8 cellular contexts compared by ENCODE assay signal in the genomic region with DNA sequence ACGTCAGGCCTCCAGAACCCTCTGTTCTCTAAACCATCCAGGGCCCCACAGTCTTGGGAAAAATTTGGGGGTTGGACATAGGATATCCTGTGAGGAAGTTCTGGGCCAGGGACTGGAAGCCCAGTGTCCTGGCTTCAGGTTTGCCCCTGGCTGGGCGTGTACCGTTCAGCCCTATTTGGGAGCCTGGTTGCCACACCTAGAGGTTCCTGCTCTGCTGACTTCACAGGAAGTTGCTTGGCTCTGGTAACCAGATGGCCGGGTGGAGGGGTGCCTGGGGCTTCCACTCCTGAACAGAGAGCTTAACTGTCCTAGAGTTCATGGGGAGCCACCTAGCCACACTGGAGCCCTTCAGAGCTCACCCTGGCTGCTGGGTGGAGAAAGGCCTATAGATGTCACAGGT. TPM values are rescaled to one million over a fixed set of nuclear protein-coding genes. Genes with fewer than 3 reads are reported as not detected.
DNase-seq lines count a peak whose midpoint lies in the region; ATAC-seq and TF ChIP-seq lines count a peak whose summit lies in the region.

No MANE protein-coding gene starts in this region.

- peak; percentile 27 for ATAC-seq in left colon

- H3K4me3 ChIP-seq in HUES48 (ENCODE audit: low read depth, low read length): peak overlapping the region; percentile 72
- H3K4me3 ChIP-seq in adrenal gland: peak overlapping the region in 1 of 4 donors; percentile 70
- H3K4me3 ChIP-seq in tibial artery: peak overlapping the region; percentile 88 to 89

- WGBS in adrenal gland, 4 donors: 30 to 51% (median 47%) methylated on average over 3 to 4 of the region's 4 CpGs; no CpG with 5 or more reads in 1 of the 4 donors

- DNase-seq in A172 (ENCODE audit: low spot score) (peak; percentile 28), adrenal gland (no peak), left colon (peak; percentile 47 to 55), tibial artery (no peak), mucosa of gallbladder (ENCODE audit: low spot score) (no peak), ecto neural progenitor cell (ENCODE audit: low spot score) (no peak), DMS79 (lab: John Stamatoyannopoulos, UW) (no peak)

- no peak for TF ChIP-seq POLR2A in adrenal gland (IDR thresholded peaks at IDR 0.05)

- no peaks in the 10 kb centered on the region for H3K27me3 ChIP-seq in HUES48 (ENCODE audit: control insufficient read depth, insufficient read depth, low read length)
- peaks cover 4% of the 10 kb centered on the region for H3K27me3 ChIP-seq in adrenal gland
- no peaks in the 10 kb centered on the region for H3K27me3 ChIP-seq in tibial artery

- H3K9me3 ChIP-seq in HUES48 (ENCODE audit: control insufficient read depth, insufficient read depth, low read length) (peaks cover 30% of the 10 kb centered on the region), adrenal gland (replicated peaks in 1 of 3) (no peaks in the 10 kb centered on the region), tibial artery (no peaks in the 10 kb centered on the region)

- intact Hi-C loops in adrenal gland (cut with DNase I) (no loop called here), left colon (cut with DNase I, micrococcal nuclease) (no loop called here), tibial artery (cut with DNase I; ENCODE audit: low total_unique reads) (no loop called here)

- H3K4me1 ChIP-seq in HUES48 (ENCODE audit: control insufficient read depth, insufficient read depth, low read length) (no peaks in the 10 kb centered on the region), adrenal gland (replicated peaks in 1 of 2) (peaks cover 0 to 4% of the 10 kb centered on the region in 2 donors), tibial artery (peaks cover 0 to 26% (median 5%) of the 10 kb centered on the region in 4 donors)

- H3K27ac ChIP-seq in HUES48 (ENCODE audit: low read depth, low read length): no peak overlapping the region
- peak overlapping the region in 4 of 5 donors; percentile 83 to 95 (median 88) for H3K27ac ChIP-seq in adrenal gland
- H3K27ac ChIP-seq in tibial artery: peak overlapping the region; percentile 95 to 96

- TF ChIP-seq CTCF in adrenal gland (IDR thresholded peaks at IDR 0.05): no peak
- TF ChIP-seq CTCF in tibial artery (IDR thresholded peaks at IDR 0.05): no peak

- H3K9ac ChIP-seq in HUES48 (ENCODE audit: low read depth, low read length): no peak overlapping the region

- H3K36me3 ChIP-seq in HUES48 (ENCODE audit: control insufficient read depth, insufficient read depth, low read length) (peaks cover 8% of the 10 kb centered on the region; the same call in 1 of the 2 replicates), adrenal gland (replicated peaks in 1 of 2) (no peaks in the 10 kb centered on the region), tibial artery (peaks cover 0 to 13% (median 0%) of the 10 kb centered on the region in 3 donors)

RNA-seq across cellular contexts. Expression of a gene that starts 1.1 kb away (rescaled TPM):
- 29.8 and 43.7 TPM in 2 replicates for total RNA-seq in A172 (2014; rRNA removed; shearing (Covaris generic))
- 10 to 100 TPM; 18.1 to 47.1 (median 26.6) TPM for total RNA-seq in adrenal gland
- 100 to 1,000 TPM in 2 of 3 donors, 1 to 10 TPM in 1; 8.6 to 142 (median 103) TPM for polyA plus RNA-seq in adrenal gland
- 10 to 100 TPM; 28.8 to 40.8 TPM for total RNA-seq in left colon
- total RNA-seq in mucosa of gallbladder: 49.8 TPM

RNA-seq across cellular contexts. Expression of a gene that starts 3.4 kb away (rescaled TPM):
- 65.3 and 70.8 TPM in 2 replicates for total RNA-seq in A172 (2014; rRNA removed; shearing (Covaris generic))
- total RNA-seq in adrenal gland (100 to 1,000 TPM in 1 of 8 donors, 10 to 100 TPM in 7; 29.4 to 101 (median 55.5) TPM), left colon (10 to 100 TPM; 23.4 to 26.8 TPM), mucosa of gallbladder (28.2 TPM)
- 10 to 100 TPM; 17.2 to 48.0 (median 42.7) TPM for polyA plus RNA-seq in adrenal gland

RNA-seq across cellular contexts. Expression of a gene that starts 14.3 kb away (rescaled TPM):
- total RNA-seq in A172 (2014; rRNA removed; shearing (Covaris generic)): 2,649 and 4,739 TPM in 2 replicates
- total RNA-seq in adrenal gland (1,000 to 10,000 TPM in 7 of 8 donors, 100 to 1,000 TPM in 1; 626 to 5,287 (median 2,443) TPM), left colon (1,000 to 10,000 TPM; 2,262 to 2,406 TPM), mucosa of gallbladder (1,937 TPM)
- polyA plus RNA-seq in adrenal gland: 1,000 to 10,000 TPM; 1,725 to 3,645 (median 2,430) TPM

RNA-seq across cellular contexts. Expression of a gene that starts 16.0 kb away (rescaled TPM):
- total RNA-seq in A172 (2014; rRNA removed; shearing (Covaris generic)): 132 and 137 TPM in 2 replicates
- 100 to 1,000 TPM in 5 of 8 donors, 10 to 100 TPM in 3; 68.8 to 170 (median 137) TPM for total RNA-seq in adrenal gland
- 100 to 1,000 TPM in 1 of 3 donors, 10 to 100 TPM in 2; 55.4 to 133 (median 56.8) TPM for polyA plus RNA-seq in adrenal gland
- total RNA-seq in left colon: 100 to 1,000 TPM; 100 to 105 TPM
- total RNA-seq in mucosa of gallbladder: 108 TPM

RNA-seq across cellular contexts. Expression of a gene that starts 24.5 kb away (rescaled TPM):
- total RNA-seq in A172 (2014; rRNA removed; shearing (Covaris generic)): 143 and 229 TPM in 2 replicates
- 100 to 1,000 TPM in 7 of 8 donors, 10 to 100 TPM in 1; 85.6 to 142 (median 113) TPM for total RNA-seq in adrenal gland
- polyA plus RNA-seq in adrenal gland: 100 to 1,000 TPM; 155 to 287 (median 216) TPM
- total RNA-seq in left colon: 10 to 100 TPM; 63.3 to 65.0 TPM
- 157 TPM for total RNA-seq in mucosa of gallbladder

Comparison
In these comparisons a context has a peak if more than half of its experiments do, and no peak if none do; other contexts are left out.
1. DNase-seq: peak in A172 (single experiment) and left colon (2 of 2); none in adrenal gland (0 of 7), tibial artery (0 of 2), mucosa of gallbladder (single experiment), ecto neural progenitor cell (single experiment) and DMS79 (single experiment).